In the genomic region with DNA sequence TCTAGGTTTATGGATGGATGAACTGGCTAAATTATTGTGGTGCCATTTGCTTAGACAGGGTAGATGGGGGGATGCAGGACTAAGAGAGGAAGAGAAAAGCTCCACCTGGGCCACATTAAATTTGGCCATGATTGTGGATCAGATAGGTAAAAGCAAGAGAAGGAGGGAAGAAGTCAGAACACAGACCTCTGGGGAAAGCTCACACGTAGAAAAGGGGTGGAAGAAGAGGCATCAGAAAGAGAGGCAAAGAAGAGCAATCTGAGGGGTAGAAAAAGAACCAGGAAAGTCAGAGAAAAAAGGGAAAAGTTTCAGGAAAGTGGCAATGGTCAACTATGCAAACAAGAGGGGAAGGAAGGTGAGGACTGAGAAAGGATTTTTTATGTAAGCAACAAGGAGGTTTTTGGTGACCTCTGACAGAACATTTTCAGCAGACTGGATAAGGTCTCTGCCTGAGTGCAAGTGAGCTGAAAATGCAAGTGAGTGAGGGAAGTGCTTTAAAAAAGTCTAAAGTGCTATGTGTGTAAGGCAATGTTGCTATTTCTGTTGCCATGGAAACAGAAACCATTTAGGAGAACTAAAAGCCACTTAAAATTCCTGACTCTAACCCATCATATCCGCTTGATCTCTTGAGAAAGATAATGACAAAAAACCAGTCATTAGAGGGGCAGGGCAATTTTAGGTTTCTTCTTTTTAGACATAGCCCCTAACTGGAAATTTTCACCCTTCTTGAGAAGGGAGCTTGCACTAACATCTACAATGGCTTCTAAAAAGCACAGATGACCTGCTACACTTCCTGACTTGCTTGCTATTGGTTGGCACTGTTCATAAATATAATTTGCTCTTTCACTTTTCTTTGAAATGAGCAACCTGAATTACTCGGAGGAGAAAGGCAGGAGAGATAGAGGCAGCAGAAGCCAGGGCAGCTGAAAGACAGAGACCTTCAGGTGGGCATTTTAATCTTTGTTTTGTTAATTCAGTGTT, we compare ENCODE assay signal across 8 cellular contexts. TPM values are rescaled to one million over a fixed set of nuclear protein-coding genes. Genes with fewer than 3 reads are reported as not detected.
A peak's percentile ranks its signal among the peaks of the same experiment; 100 is the strongest.
DNase-seq lines count a peak whose midpoint lies in the region; ATAC-seq, FAIRE-seq and TF ChIP-seq lines count a peak whose summit lies in the region.

A gene with protein sequence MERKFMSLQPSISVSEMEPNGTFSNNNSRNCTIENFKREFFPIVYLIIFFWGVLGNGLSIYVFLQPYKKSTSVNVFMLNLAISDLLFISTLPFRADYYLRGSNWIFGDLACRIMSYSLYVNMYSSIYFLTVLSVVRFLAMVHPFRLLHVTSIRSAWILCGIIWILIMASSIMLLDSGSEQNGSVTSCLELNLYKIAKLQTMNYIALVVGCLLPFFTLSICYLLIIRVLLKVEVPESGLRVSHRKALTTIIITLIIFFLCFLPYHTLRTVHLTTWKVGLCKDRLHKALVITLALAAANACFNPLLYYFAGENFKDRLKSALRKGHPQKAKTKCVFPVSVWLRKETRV (plus strand): TSS at position 856 of the 981 bp plus-strand sequence. CDS start 52,889 bp downstream, outside the sequence.

- ATAC-seq in GM21529 (IDR thresholded peaks at IDR 0.05; ENCODE audit: unreplicated experiment) (peak; percentile 68), esophagus mucosa (no peak)

- H3K4me3 Mint-ChIP-seq in dendritic cell treated with granulocyte-macrophage colony-stimulating factor and Interleukin-4, amounts not matched to agents 40 ng/mL and 50 ng/mL, for 4 days: peak within 1 kb of the TSS; percentile 69

- H3K27ac Mint-ChIP-seq in dendritic cell treated with granulocyte-macrophage colony-stimulating factor and Interleukin-4, amounts not matched to agents 40 ng/mL and 50 ng/mL, for 4 days: peak within 1 kb of the TSS; percentile 85

- H3K9me3 Mint-ChIP-seq in dendritic cell treated with granulocyte-macrophage colony-stimulating factor and Interleukin-4, amounts not matched to agents 40 ng/mL and 50 ng/mL, for 4 days: no peaks in the 10 kb centered on the region

- peaks cover 59% of the 10 kb centered on the region for H3K4me1 Mint-ChIP-seq in dendritic cell treated with granulocyte-macrophage colony-stimulating factor and Interleukin-4, amounts not matched to agents 40 ng/mL and 50 ng/mL, for 4 days (ENCODE audit: low read depth)

- DNase-seq in DMS79 (lab: John Stamatoyannopoulos, UW) (peak; percentile 21), NCI-H2227 treated with DMSO at 0.1 percent for 48 hours (lab: John Stamatoyannopoulos, UW) (peak; percentile 85), myocyte (ENCODE audit: low read depth) (peak; percentile 39), LoVo (ENCODE audit: low spot score) (no peak), H54 (ENCODE audit: insufficient read length, low spot score) (no peak)

- intact Hi-C loops in dendritic cell treated with granulocyte-macrophage colony-stimulating factor and Interleukin-4, amounts not matched to agents 40 ng/mL and 50 ng/mL, for 4 days (cut with micrococcal nuclease): no loop called here

- TF ChIP-seq POLR2A in H54 (IDR thresholded peaks at IDR 0.05; ENCODE audit: low read depth, low read length): no peak

- no peaks in the 10 kb centered on the region for H3K36me3 Mint-ChIP-seq in dendritic cell treated with granulocyte-macrophage colony-stimulating factor and Interleukin-4, amounts not matched to agents 40 ng/mL and 50 ng/mL, for 4 days (ENCODE audit: low read depth)

- no peak for FAIRE-seq in H54 (lab: Jason Lieb, UNC)

- no peaks in the 10 kb centered on the region for H3K27me3 Mint-ChIP-seq in dendritic cell treated with granulocyte-macrophage colony-stimulating factor and Interleukin-4, amounts not matched to agents 40 ng/mL and 50 ng/mL, for 4 days

RNA-seq across cellular contexts. Expression of the gene that starts here (rescaled TPM):
- total RNA-seq in myocyte: not detected in 2 replicates
- not detected for polyA plus RNA-seq in myocyte (2012)
- total RNA-seq in esophagus mucosa: 0.24 TPM

Comparison
In these comparisons a context has a peak if more than half of its experiments do, and no peak if none do; other contexts are left out.
1. Peak in DNase-seq in myocyte; RNA of the gene not detected or under 1 TPM.
2. DNase-seq: peak in DMS79 (single experiment) and NCI-H2227 treated with DMSO at 0.1 percent for 48 hours (single experiment); none in LoVo (single experiment) and H54 (single experiment).